In genomic region chr13:53200498-53201453, GRCh38 we compare ENCODE assay signal across 10 cellular contexts.
A peak's percentile ranks its signal among the peaks of the same experiment; 100 is the strongest.
DNase-seq lines count a peak whose midpoint lies in the region; ATAC-seq and TF ChIP-seq lines count a peak whose summit lies in the region.
"Had no signal": no experiment of that assay in that cellular context is flagged by ENCODE, and none has a peak within 500 bp of the region (broad histone marks: within the 10 kb centered on the region; RNA-seq: fewer than 3 reads in every experiment).

No MANE protein-coding gene starts in this region.

- no peaks in the 10 kb centered on the region for H3K4me1 Mint-ChIP-seq in activated CD8-positive, alpha-beta memory T cell treated with anti-CD3 and anti-CD28 coated beads, Interleukin-2, amount 10 ng/mL, durations not matched to agents 7 days and 5 days
- H3K4me1 Mint-ChIP-seq: CD14-positive monocyte had no signal

- H3K4me3 ChIP-seq in body of pancreas: no peak overlapping the region
- peak overlapping the region; percentile 41 to 56 for H3K4me3 ChIP-seq in testis

- H3K36me3 Mint-ChIP-seq in activated CD8-positive, alpha-beta memory T cell treated with anti-CD3 and anti-CD28 coated beads, Interleukin-2, amount 10 ng/mL, durations not matched to agents 7 days and 5 days: no peaks in the 10 kb centered on the region
- H3K36me3 Mint-ChIP-seq: CD14-positive monocyte had no signal

- no peak for ATAC-seq in activated CD8-positive, alpha-beta memory T cell treated with anti-CD3 and anti-CD28 coated beads, Interleukin-2, amount 10 ng/mL, durations not matched to agents 7 days and 5 days
- ATAC-seq in body of pancreas (peak; percentile 89), GM21526 (IDR thresholded peaks at IDR 0.05; ENCODE audit: low FRiP score, unreplicated experiment) (no peak)

- H3K36me3 ChIP-seq in body of pancreas (replicated peaks in 1 of 2; ENCODE audit: insufficient read depth in 1 of 2, low read depth in 2 of 2) (no peaks in the 10 kb centered on the region), testis (ENCODE audit: low read depth, missing control alignments) (no peaks in the 10 kb centered on the region)

- H3K9me3 Mint-ChIP-seq in activated CD8-positive, alpha-beta memory T cell treated with anti-CD3 and anti-CD28 coated beads, Interleukin-2, amount 10 ng/mL, durations not matched to agents 7 days and 5 days (ENCODE audit: low read depth): no peaks in the 10 kb centered on the region

- H3K27ac ChIP-seq in body of pancreas (no peak overlapping the region), testis (no peak overlapping the region)

- peaks cover 3% of the 10 kb centered on the region for H3K27me3 Mint-ChIP-seq in activated CD8-positive, alpha-beta memory T cell treated with anti-CD3 and anti-CD28 coated beads, Interleukin-2, amount 10 ng/mL, durations not matched to agents 7 days and 5 days

- no peaks in the 10 kb centered on the region for H3K9me3 ChIP-seq in body of pancreas
- H3K9me3 ChIP-seq in testis: no peaks in the 10 kb centered on the region

- TF ChIP-seq CTCF in body of pancreas (IDR thresholded peaks at IDR 0.05): peak; percentile 61 to 84 (median 69)
- peak; percentile 39 to 56 (median 52) for TF ChIP-seq CTCF in testis (IDR thresholded peaks at IDR 0.05)

- whole genome bisulfite sequencing in body of pancreas, 2 donors: 10 to 14% methylated on average over 27 to 103 of the region's 121 CpGs
- 9% methylated on average over 100 of the region's 121 CpGs; no CpG with 5 or more reads in 1 of the 2 donors for WGBS in testis, 2 donors

- DNase-seq in activated CD8-positive, alpha-beta memory T cell treated with anti-CD3 and anti-CD28 coated beads, Interleukin-2, amount 50 U/mL, for 48 hours: peak; percentile 67
- DNase-seq in activated CD8-positive, alpha-beta memory T cell treated with anti-CD3 and anti-CD28 coated beads, Interleukin-2, amount 10 ng/mL, durations not matched to agents 7 days and 5 days: no peak
- peak; percentile 68 to 83 (median 76) for DNase-seq in body of pancreas
- peak; percentile 31 for DNase-seq in iris pigment epithelial cell (ENCODE audit: low read depth)
- DNase-seq in testis: peak; percentile 84
- DNase-seq in SIG-M5 treated with dmso at 0.1 percent for 504 hours (lab: John Stamatoyannopoulos, UW; ENCODE audit: unreplicated experiment): no peak
- DNase-seq in HCEC 1CT: no peak

- TF ChIP-seq POLR2A in body of pancreas (IDR thresholded peaks at IDR 0.05): no peak
- no peak for TF ChIP-seq POLR2A in testis (IDR thresholded peaks at IDR 0.05)

- intact Hi-C loops in body of pancreas (cut with DNase I) (loop anchor here (10.0 kb wide), 1 partner anchor 236 kb away; no protein-coding TSS in a partner anchor), testis (cut with DNase I; ENCODE audit: low total_unique reads) (no loop called here)

- no peak overlapping the region for H3K4me3 Mint-ChIP-seq in activated CD8-positive, alpha-beta memory T cell treated with anti-CD3 and anti-CD28 coated beads, Interleukin-2, amount 10 ng/mL, durations not matched to agents 7 days and 5 days
- H3K4me3 Mint-ChIP-seq: T-helper 1 cell treated with Interleukin-12 subunit alpha and Interleukin-12 subunit beta and Interleukin-4 antibody, amounts not matched to agents 30 μg/mL and 1 μg/mL, for 36 hours had no signal

- H3K27ac Mint-ChIP-seq in activated CD8-positive, alpha-beta memory T cell treated with anti-CD3 and anti-CD28 coated beads, Interleukin-2, amount 10 ng/mL, durations not matched to agents 7 days and 5 days: no peak overlapping the region
- H3K27ac Mint-ChIP-seq: CD14-positive monocyte; T-helper 1 cell treated with Interleukin-12 subunit alpha and Interleukin-12 subunit beta and Interleukin-4 antibody, amounts not matched to agents 30 μg/mL and 1 μg/mL, for 36 hours had no signal

- CTCF ChIA-PET in activated CD8-positive, alpha-beta memory T cell treated with anti-CD3 and anti-CD28 coated beads, Interleukin-2, amount 10 ng/mL, durations not matched to agents 7 days and 5 days (lab: Charles Lee): no interaction called here

- H3K27me3 ChIP-seq in body of pancreas (peaks cover 0 to 9% of the 10 kb centered on the region in 2 donors), testis (no peaks in the 10 kb centered on the region)

- peaks cover 13% of the 10 kb centered on the region for H3K4me1 ChIP-seq in body of pancreas
- H3K4me1 ChIP-seq in testis: no peaks in the 10 kb centered on the region

Comparison
In these comparisons a context has a peak if more than half of its experiments do, and no peak if none do; other contexts are left out.
1. DNase-seq: peak in activated CD8-positive, alpha-beta memory T cell treated with anti-CD3 and anti-CD28 coated beads, Interleukin-2, amount 50 U/mL, for 48 hours (single experiment), body of pancreas (4 of 4), iris pigment epithelial cell (single experiment) and testis (single experiment); none in activated CD8-positive, alpha-beta memory T cell treated with anti-CD3 and anti-CD28 coated beads, Interleukin-2, amount 10 ng/mL, durations not matched to agents 7 days and 5 days (single experiment), SIG-M5 treated with dmso at 0.1 percent for 504 hours (single experiment) and HCEC 1CT (single experiment).
2. H3K4me3 ChIP-seq: peak in testis (2 of 2); none in body of pancreas (0 of 2).